ENCODE assay signal across 9 cellular contexts in genomic region chr15:68056097-68056865, GRCh38. TPM values are rescaled to one million over a fixed set of nuclear protein-coding genes. Genes with fewer than 3 reads are reported as not detected.
A peak's percentile ranks its signal among the peaks of the same experiment; 100 is the strongest.
DNase-seq lines count a peak whose midpoint lies in the region; ATAC-seq and TF ChIP-seq lines count a peak whose summit lies in the region.
"Had no signal": no experiment of that assay in that cellular context is flagged by ENCODE, and none has a peak within 500 bp of the region (broad histone marks: within the 10 kb centered on the region; RNA-seq: fewer than 3 reads in every experiment).

No MANE protein-coding gene starts in this region.

- H3K9me3 Mint-ChIP-seq in MCF 10A (ENCODE audit: unreplicated experiment) (no peaks in the 10 kb centered on the region), naive B cell (no peaks in the 10 kb centered on the region)

- DNase-seq in AG04449 (ENCODE audit: low read depth, low spot score) = no peak
- DNase-seq in MCF 10A (ENCODE audit: unreplicated experiment) = no peak
- no peak for DNase-seq in naive B cell
- no peak for DNase-seq in SW 1271 (lab: John Stamatoyannopoulos, UW)
- no peak for DNase-seq in NCI-H1930 (lab: John Stamatoyannopoulos, UW)
- no peak for DNase-seq in stimulated activated CD4-positive, alpha-beta T cell treated with anti-CD3 and anti-CD28 coated beads, Interleukin-15, amount 100 ng/mL, for 24 hours
- DNase-seq in left colon = no peak

- TF ChIP-seq CTCF in AG04449 (IDR thresholded peaks at IDR 0.05; ENCODE audit: insufficient read depth, low read length, missing control alignments) = no peak
- TF ChIP-seq CTCF in MCF 10A (IDR thresholded peaks at IDR 0.05; ENCODE audit: unreplicated experiment) = no peak

- H3K4me3 ChIP-seq in AG04449 (ENCODE audit: low read depth, low read length) (peak overlapping the region; percentile 81), HUES6 (ENCODE audit: low read depth, low read length) (peak overlapping the region; percentile 91; the same call in 1 of the 2 replicates)

- BruUV-seq in MCF 10A (replicated peaks; lab: Mats Ljungman, UMichigan) = no TSS peak

- H3K9ac ChIP-seq in HUES6 (ENCODE audit: low read length) = no peak overlapping the region

- H3K36me3 ChIP-seq in HUES6 (ENCODE audit: control insufficient read depth, insufficient read depth, low read length) = no peaks in the 10 kb centered on the region
- H3K36me3 ChIP-seq: adrenal gland had no signal

- H3K9me3 ChIP-seq in HUES6 (ENCODE audit: control insufficient read depth, insufficient read depth, low read depth, low read length) = no peaks in the 10 kb centered on the region
- H3K9me3 ChIP-seq: adrenal gland had no signal

- H3K27me3 ChIP-seq in HUES6 (ENCODE audit: control insufficient read depth, insufficient read depth, low read length) = no peaks in the 10 kb centered on the region
- H3K27me3 ChIP-seq: adrenal gland had no signal

- peak overlapping the region; percentile 93 for H3K27ac Mint-ChIP-seq in MCF 10A (ENCODE audit: low read depth, unreplicated experiment)
- H3K27ac Mint-ChIP-seq in naive B cell = peak overlapping the region; percentile 19 to 86 (median 62)

- intact Hi-C loops in MCF 10A (cut with micrococcal nuclease) (no loop called here), left colon (cut with DNase I, micrococcal nuclease) (loop anchor here in 1 of 2 donors (10.0 kb wide), 1 partner anchor 191 kb away; no protein-coding TSS in a partner anchor)

- peaks cover 28% of the 10 kb centered on the region for H3K4me1 Mint-ChIP-seq in MCF 10A (ENCODE audit: insufficient read depth, unreplicated experiment)
- peaks cover 26 to 53% (median 33%) of the 10 kb centered on the region in 3 donors for H3K4me1 Mint-ChIP-seq in naive B cell

- ATAC-seq in naive B cell (ENCODE audit: low read depth in 2 of 2) = no peak
- ATAC-seq in left colon = no peak

- H3K27me3 Mint-ChIP-seq in MCF 10A (ENCODE audit: insufficient read depth, unreplicated experiment) (no peaks in the 10 kb centered on the region), naive B cell (peaks cover 0 to 4% (median 0%) of the 10 kb centered on the region in 3 donors)

- H3K4me3 Mint-ChIP-seq in MCF 10A (ENCODE audit: unreplicated experiment) = peak overlapping the region; percentile 100
- H3K4me3 Mint-ChIP-seq in naive B cell = peak overlapping the region in 7 of 8 donors; percentile 16 to 90 (median 77)

- H3K4me1 ChIP-seq in HUES6 (ENCODE audit: control insufficient read depth, insufficient read depth, low read length) = peaks cover 31% of the 10 kb centered on the region

- CTCF ChIA-PET in AG04449 (lab: Yijun Ruan, JAX) (interaction anchor here (0.7 to 4.1 kb wide), 5 partner anchors 22 to 193 kb away, joined by 3 to 32 read pairs (median 3); no protein-coding TSS in a partner anchor), MCF 10A (lab: Yijun Ruan, JAX) (interaction anchor here (0.6 to 2.4 kb wide), 6 partner anchors 14 to 193 kb away, joined by 3 to 6 read pairs (median 4); no protein-coding TSS in a partner anchor)

- no peak overlapping the region for H3K27ac ChIP-seq in HUES6 (ENCODE audit: low read depth, low read length)

- POLR2A ChIA-PET in AG04449 (lab: Yijun Ruan, JAX) (interaction anchor here (0.6 kb wide), 1 partner anchor 54 kb away, joined by 3 read pairs; no protein-coding TSS in a partner anchor), MCF 10A (lab: Yijun Ruan, JAX) (interaction anchor here (0.6 to 5.3 kb wide), 28 partner anchors 8 to 223 kb away, joined by 3 to 55 read pairs (median 8); partner anchors contain the start of gene FEM1B)

- H3K36me3 Mint-ChIP-seq in MCF 10A (ENCODE audit: insufficient read depth, unreplicated experiment) (peaks cover 23% of the 10 kb centered on the region), naive B cell (no peaks in the 10 kb centered on the region)

RNA-seq across cellular contexts. Expression of gene PIAS1, which starts 2.2 kb away (rescaled TPM):
- total RNA-seq in MCF 10A (2022) (32.9 and 36.8 TPM in 2 replicates), left colon (10 to 100 TPM; 33.9 to 35.5 TPM)
- polyA plus RNA-seq in naive B cell (ENCODE audit: low read depth in 6 of 6) = 100 to 1,000 TPM; 141 to 207 (median 162) TPM
